Comparison of ENCODE assay signal across 8 cellular contexts in the genomic region with DNA sequence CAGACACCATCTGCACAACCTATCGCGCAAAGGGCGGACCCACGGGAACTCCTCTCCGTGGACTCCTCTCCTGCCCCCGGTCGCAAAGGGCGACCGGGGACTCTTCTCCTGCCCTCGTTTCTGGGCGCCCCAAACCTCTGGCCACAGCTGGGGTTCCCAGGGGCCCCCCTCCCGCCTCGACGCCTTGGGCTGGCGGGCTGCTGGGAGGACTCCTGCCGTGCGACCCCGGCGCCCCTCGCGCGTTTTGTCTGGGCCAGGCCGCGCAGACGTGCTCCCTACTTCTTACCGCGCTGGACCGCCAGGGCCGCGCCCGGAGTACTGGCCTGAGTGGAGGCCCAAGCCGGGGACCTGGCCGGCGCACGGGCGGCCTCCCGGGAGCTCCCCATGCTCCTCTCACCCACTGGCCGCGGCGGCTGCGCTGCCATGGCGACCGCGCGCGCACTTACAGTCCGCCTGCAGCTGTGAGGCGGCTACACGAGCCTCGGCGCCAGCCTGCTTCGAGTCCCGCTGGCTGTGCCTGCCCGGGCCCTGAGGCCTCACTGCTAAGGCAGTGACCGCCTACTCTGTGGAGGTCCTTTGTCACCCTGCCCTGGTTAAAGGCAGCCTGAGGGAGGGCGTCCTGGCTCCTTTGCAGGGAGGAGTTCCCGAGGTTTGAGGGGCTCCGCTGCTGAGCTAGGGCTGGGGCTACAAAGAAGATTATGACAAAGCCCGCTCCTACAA. TPM values are rescaled to one million over a fixed set of nuclear protein-coding genes. Genes with fewer than 3 reads are reported as not detected.
DNase-seq lines count a peak whose midpoint lies in the region; ATAC-seq and TF ChIP-seq lines count a peak whose summit lies in the region.

No MANE protein-coding gene starts in this region.

- TF ChIP-seq CTCF in CD14-positive monocyte (IDR thresholded peaks at IDR 0.05) (no peak), OCI-LY3 (IDR thresholded peaks at IDR 0.05; ENCODE audit: low read depth, low read length) (no peak)

- DNase-seq in CD14-positive monocyte (ENCODE audit: low spot score): peak; percentile 57
- DNase-seq in activated gamma-delta T cell treated with anti-CD3 and anti-CD28 coated beads, Interleukin-2, amount 50 U/mL, for 16 hours (ENCODE audit: low read depth): peak; percentile 7
- DNase-seq in glomerular visceral epithelial cell (ENCODE audit: extremely low spot score): peak; percentile 61
- peak in 47 of 56 donors; percentile 14 to 74 (median 51) for DNase-seq in nucleus accumbens (lab: John Stamatoyannopoulos, UW)

- peak overlapping the region; percentile 89 to 96 for H3K4me3 Mint-ChIP-seq in CD14-positive monocyte

- peak overlapping the region; percentile 87 for H2AFZ ChIP-seq in OCI-LY3 (ENCODE audit: low read depth, low read length)

- H3K9me3 Mint-ChIP-seq in CD14-positive monocyte: peaks cover 6 to 20% (median 11%) of the 10 kb centered on the region in 7 donors

- H3K4me2 ChIP-seq in OCI-LY3 (ENCODE audit: low read length): peak overlapping the region; percentile 98

- peaks cover 2 to 3% of the 10 kb centered on the region in 2 donors for H3K36me3 Mint-ChIP-seq in CD14-positive monocyte

- H3K4me1 Mint-ChIP-seq in CD14-positive monocyte: peaks cover 27% of the 10 kb centered on the region

- no peaks in the 10 kb centered on the region for H3K27me3 ChIP-seq in OCI-LY3 (ENCODE audit: low read depth, low read length)

- H3K36me3 ChIP-seq in OCI-LY3 (replicated peaks; ENCODE audit: low read depth, low read length): no peaks in the 10 kb centered on the region

- peak overlapping the region; percentile 82 for H3K9ac ChIP-seq in OCI-LY3 (ENCODE audit: low read length)

- peaks cover 3% of the 10 kb centered on the region; the same call in 1 of the 2 replicates for H3K9me3 ChIP-seq in OCI-LY3 (ENCODE audit: insufficient read depth, low read length)

- peaks cover 6% of the 10 kb centered on the region; the same call in 1 of the 2 replicates for H3K4me1 ChIP-seq in OCI-LY3 (ENCODE audit: low read length)

- H4K20me1 ChIP-seq in OCI-LY3 (ENCODE audit: insufficient read depth, low read length): no peaks in the 10 kb centered on the region

- peak overlapping the region in 2 of 7 donors; percentile 35 to 57 for H3K27ac Mint-ChIP-seq in CD14-positive monocyte

- H3K79me2 ChIP-seq in OCI-LY3 (ENCODE audit: low read length): no peaks in the 10 kb centered on the region

- ATAC-seq in GM19324 (IDR thresholded peaks at IDR 0.05; ENCODE audit: low FRiP score, unreplicated experiment): peak; percentile 76
- peak; percentile 63 for ATAC-seq in HG03442 (IDR thresholded peaks at IDR 0.05; ENCODE audit: unreplicated experiment)

- H3K27ac ChIP-seq in OCI-LY3 (ENCODE audit: low read length) (peak overlapping the region; percentile 56), temporal lobe (ENCODE audit: low read depth, low read length) (peak overlapping the region; percentile 69)

- intact Hi-C loops in CD14-positive monocyte (cut with micrococcal nuclease): no loop called here

- peak overlapping the region; percentile 90 for H3K4me3 ChIP-seq in OCI-LY3 (ENCODE audit: low read length)

- peaks cover 0 to 4% (median 2%) of the 10 kb centered on the region in 3 donors for H3K27me3 Mint-ChIP-seq in CD14-positive monocyte (ENCODE audit: low read depth in 3 of 3)

RNA-seq across cellular contexts. Expression of a gene that starts 0.4 kb away (rescaled TPM):
- not detected for polyA plus RNA-seq in CD14-positive monocyte
- total RNA-seq in temporal lobe: 0.49 TPM

RNA-seq across cellular contexts. Expression of a gene that starts 0.4 kb away (rescaled TPM):
- under 1 TPM; 0.25 to 0.61 TPM for polyA plus RNA-seq in CD14-positive monocyte
- 7.1 TPM for total RNA-seq in temporal lobe

RNA-seq across cellular contexts. Expression of a gene that starts 39.1 kb away (rescaled TPM):
- polyA plus RNA-seq in CD14-positive monocyte: 1 to 10 TPM; 8.7 to 9.0 TPM
- 30.2 TPM for total RNA-seq in temporal lobe

RNA-seq across cellular contexts. Expression of a gene that starts 42.9 kb away (rescaled TPM):
- polyA plus RNA-seq in CD14-positive monocyte: under 1 TPM in 1 of 2 donors, not detected in 1; 0.08 TPM
- 2.2 TPM for total RNA-seq in temporal lobe

RNA-seq across cellular contexts. Expression of a gene that starts 47.4 kb away (rescaled TPM):
- under 1 TPM in 1 of 2 donors, not detected in 1; 0.76 TPM for polyA plus RNA-seq in CD14-positive monocyte
- total RNA-seq in temporal lobe: 55.3 TPM

Comparison
In these comparisons a context has a peak if more than half of its experiments do, and no peak if none do; other contexts are left out.
1. Peak in every context shown above with its lines: DNase-seq, ATAC-seq, H3K4me3 ChIP-seq and H3K27ac ChIP-seq.
2. DNase-seq: peak in every context shown above with its lines; median percentile 61 in glomerular visceral epithelial cell; 57 in CD14-positive monocyte; 51 in nucleus accumbens; 7 in activated gamma-delta T cell treated with anti-CD3 and anti-CD28 coated beads, Interleukin-2, amount 50 U/mL, for 16 hours.